ENCODE assay signal across 20 cellular contexts in the genomic region with DNA sequence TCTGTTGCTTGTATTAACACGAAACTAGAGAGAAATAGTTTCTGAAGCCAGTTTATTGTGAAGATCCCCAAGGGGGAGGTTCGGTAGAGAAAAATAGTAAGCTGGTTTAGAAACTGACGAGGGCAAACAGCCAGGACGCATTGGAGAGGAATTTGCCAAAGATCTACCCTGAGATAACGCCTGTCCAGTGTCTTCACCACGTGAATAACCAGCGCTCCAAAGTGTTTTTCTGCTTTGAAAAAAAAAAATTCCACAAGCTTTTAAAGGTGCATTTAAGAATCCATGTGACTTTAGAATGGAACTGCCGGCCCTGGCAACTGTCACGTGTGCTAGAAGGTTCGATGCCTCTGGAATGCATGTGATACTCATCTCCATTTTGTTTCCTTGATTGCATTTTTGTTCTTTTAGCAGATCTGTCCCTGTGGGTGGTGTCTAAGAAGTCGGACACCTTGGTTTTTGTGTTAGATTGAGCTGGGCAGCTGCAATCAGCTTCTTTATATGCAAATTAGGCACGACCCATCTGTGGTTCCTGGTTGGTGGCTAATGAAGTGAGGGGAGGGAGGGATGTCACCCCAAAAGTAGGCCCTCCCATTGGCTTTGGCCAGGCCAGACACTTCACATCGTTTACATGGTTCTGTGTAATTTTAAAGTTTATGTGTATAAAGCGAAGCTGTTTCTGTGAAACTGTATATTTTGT. TPM values are rescaled to one million over a fixed set of nuclear protein-coding genes. Genes with fewer than 3 reads are reported as not detected.
DNase-seq lines count a peak whose midpoint lies in the region; ATAC-seq, FAIRE-seq and TF ChIP-seq lines count a peak whose summit lies in the region.
"Had no signal": no experiment of that assay in that cellular context is flagged by ENCODE, and none has a peak within 500 bp of the region (broad histone marks: within the 10 kb centered on the region; RNA-seq: fewer than 3 reads in every experiment).

No MANE protein-coding gene starts in this region.

- in situ Hi-C loops in Panc1 (cut with HindIII; ENCODE audit: low pct_unique_long_range_greater_than_20kb, low sequenced_read_pairs): no loop called here

- H4K12ac ChIP-seq in trophoblast cell (ENCODE audit: low read depth, low read length): no peak overlapping the region

- peak overlapping the region; percentile 42 for H3K14ac ChIP-seq in trophoblast cell (ENCODE audit: low read length)

- H3K27me3 Mint-ChIP-seq in activated CD8-positive, alpha-beta T cell treated with anti-CD3 and anti-CD28 coated beads for 36 hours: no peaks in the 10 kb centered on the region
- H3K27me3 Mint-ChIP-seq: dendritic cell treated with granulocyte-macrophage colony-stimulating factor and Interleukin-4, amounts not matched to agents 40 ng/mL and 50 ng/mL, for 4 days had no signal

- POLR2A ChIA-PET in Panc1 (lab: Charles Lee): no interaction called here
- POLR2A ChIA-PET in activated CD8-positive, alpha-beta T cell treated with anti-CD3 and anti-CD28 coated beads for 36 hours (lab: Charles Lee): interaction anchor here (0.5 to 1.5 kb wide), 5 partner anchors 10 to 69 kb away, joined by 3 to 4 read pairs (median 3); a partner anchor contains a TSS

- no peak overlapping the region for H2AFZ ChIP-seq in trophoblast cell (ENCODE audit: insufficient read depth, low read length, poor library complexity)

- H3K27ac ChIP-seq in Panc1 (ENCODE audit: low read length): peak overlapping the region; percentile 79
- peak overlapping the region; percentile 84 to 92 (median 91) for H3K27ac ChIP-seq in esophagus muscularis mucosa (replicated peaks in 1 of 4)
- H3K27ac ChIP-seq in trophoblast cell (ENCODE audit: low read depth, low read length): peak overlapping the region; percentile 94
- H3K27ac ChIP-seq: BLaER1 had no signal

- no peak for FAIRE-seq in GM12891 (lab: Jason Lieb, UNC)
- FAIRE-seq: islet of Langerhans had no signal

- no TSS peak for BruUV-seq in Panc1 (replicated peaks; lab: Mats Ljungman, UMichigan)

- no peaks in the 10 kb centered on the region for H3K9me3 ChIP-seq in Panc1 (ENCODE audit: control insufficient read depth, insufficient read depth, low read depth, low read length)
- H3K9me3 ChIP-seq in esophagus muscularis mucosa: no peaks in the 10 kb centered on the region
- peaks cover 4% of the 10 kb centered on the region for H3K9me3 ChIP-seq in trophoblast cell (ENCODE audit: insufficient read depth, low read depth, low read length)
- H3K9me3 ChIP-seq: BLaER1, heart left ventricle, transverse colon had no signal

- TF ChIP-seq POLR2A in GM12891 (IDR thresholded peaks at IDR 0.05; ENCODE audit: low read depth, low read length) (no peak), esophagus muscularis mucosa (IDR thresholded peaks at IDR 0.05; ENCODE audit: low read depth) (no peak)

- H3K36me3 ChIP-seq in Panc1 (ENCODE audit: control insufficient read depth, insufficient read depth, low read length) (peaks cover 6% of the 10 kb centered on the region; the same call in 1 of the 2 replicates), esophagus muscularis mucosa (peaks cover 35 to 72% (median 54%) of the 10 kb centered on the region in 4 donors), trophoblast cell (ENCODE audit: control insufficient read depth in 1 of 2, insufficient read depth in 2 of 2, low read length in 2 of 2) (peaks cover 55 to 57% of the 10 kb centered on the region in 2 experiments)

- H3K18ac ChIP-seq in trophoblast cell (ENCODE audit: low read length): no peak overlapping the region

- no peak overlapping the region for H3K4me3 Mint-ChIP-seq in activated CD8-positive, alpha-beta T cell treated with anti-CD3 and anti-CD28 coated beads for 36 hours
- H3K4me3 Mint-ChIP-seq: dendritic cell treated with granulocyte-macrophage colony-stimulating factor and Interleukin-4, amounts not matched to agents 40 ng/mL and 50 ng/mL, for 4 days had no signal

- H3K27ac Mint-ChIP-seq in activated CD8-positive, alpha-beta T cell treated with anti-CD3 and anti-CD28 coated beads for 36 hours: no peak overlapping the region
- H3K27ac Mint-ChIP-seq: dendritic cell treated with granulocyte-macrophage colony-stimulating factor and Interleukin-4, amounts not matched to agents 40 ng/mL and 50 ng/mL, for 4 days had no signal

- H3K79me1 ChIP-seq in trophoblast cell (ENCODE audit: low read length): peaks cover 20% of the 10 kb centered on the region

- CTCF ChIA-PET in Panc1 (lab: Charles Lee): interaction anchor here (1.2 kb wide), 1 partner anchor 9 kb away, joined by 3 read pairs; no protein-coding TSS in a partner anchor
- CTCF ChIA-PET in activated CD8-positive, alpha-beta T cell treated with anti-CD3 and anti-CD28 coated beads for 36 hours (lab: Charles Lee): interaction anchor here (1.6 to 2.0 kb wide), 2 partner anchors 19 to 68 kb away, joined by 4 to 7 read pairs; a partner anchor contains a TSS

- H3K4ac ChIP-seq in trophoblast cell (ENCODE audit: low read depth, low read length): no peak overlapping the region

- ATAC-seq in Panc1 (no peak), HG02884 (IDR thresholded peaks at IDR 0.05; ENCODE audit: unreplicated experiment) (no peak), GM19035 (IDR thresholded peaks at IDR 0.05; ENCODE audit: unreplicated experiment) (no peak)
- no peak for ATAC-seq in activated CD8-positive, alpha-beta T cell treated with anti-CD3 and anti-CD28 coated beads for 36 hours
- ATAC-seq: heart left ventricle had no signal

- no peaks in the 10 kb centered on the region for H3K9me3 Mint-ChIP-seq in activated CD8-positive, alpha-beta T cell treated with anti-CD3 and anti-CD28 coated beads for 36 hours
- H3K9me3 Mint-ChIP-seq: dendritic cell treated with granulocyte-macrophage colony-stimulating factor and Interleukin-4, amounts not matched to agents 40 ng/mL and 50 ng/mL, for 4 days had no signal

- H3K9ac ChIP-seq in trophoblast cell (ENCODE audit: low read length): no peak overlapping the region
- H3K9ac ChIP-seq: BLaER1 had no signal

- H3K79me2 ChIP-seq in trophoblast cell (ENCODE audit: control insufficient read depth, insufficient read depth, low read length, poor library complexity): peaks cover 13% of the 10 kb centered on the region

- no peak overlapping the region for H3K23ac ChIP-seq in trophoblast cell (ENCODE audit: low read length)

- DNase-seq in GM12891 (ENCODE audit: insufficient read length, low spot score) (no peak), Panc1 (ENCODE audit: low read depth, low spot score) (no peak), esophagus muscularis mucosa (ENCODE audit: extremely low spot score) (no peak), trophoblast cell (peak; percentile 80 to 95)
- DNase-seq in stimulated activated naive CD4-positive, alpha-beta T cell treated with Interleukin-2 at 50 U/mL for 16 hours (lab: John Stamatoyannopoulos, UW): no peak
- DNase-seq in activated CD8-positive, alpha-beta T cell treated with anti-CD3 and anti-CD28 coated beads for 36 hours: no peak
- DNase-seq: activated effector memory CD4-positive, alpha-beta T cell treated with anti-CD3 and anti-CD28 coated beads, Interleukin-2, amount 50 U/mL, for 16 hours; aorta; heart left ventricle; mesendoderm; NCI-H2029; NCI-H69; occipital lobe; transverse colon; WERI-Rb-1 had no signal

- peaks cover 26% of the 10 kb centered on the region for H3K4me1 Mint-ChIP-seq in activated CD8-positive, alpha-beta T cell treated with anti-CD3 and anti-CD28 coated beads for 36 hours (ENCODE audit: low read depth)

- WGBS in esophagus muscularis mucosa: 69% methylated on average over 14 of the region's 14 CpGs
- no CpG with 5 or more reads among the region's 14 CpGs for WGBS in trophoblast cell (ENCODE audit: extremely low coverage, insufficient coverage, insufficient read length)

- H2BK120ac ChIP-seq in trophoblast cell (ENCODE audit: insufficient read depth, low read length, poor library complexity): peak overlapping the region; percentile 46

- peak overlapping the region; percentile 59 for H2BK12ac ChIP-seq in trophoblast cell (ENCODE audit: low read length)

- TF ChIP-seq CTCF in Panc1 (IDR thresholded peaks at IDR 0.05) (no peak), esophagus muscularis mucosa (IDR thresholded peaks at IDR 0.05) (no peak)
- TF ChIP-seq CTCF in activated CD8-positive, alpha-beta T cell treated with anti-CD3 and anti-CD28 coated beads for 36 hours (IDR thresholded peaks at IDR 0.05): no peak

- H4K91ac ChIP-seq in trophoblast cell (ENCODE audit: low read depth, low read length): peak overlapping the region; percentile 74

- no peak for TF ChIP-seq EP300 in esophagus muscularis mucosa (IDR thresholded peaks at IDR 0.05)

- peaks cover 32% of the 10 kb centered on the region for H3K4me1 ChIP-seq in Panc1 (ENCODE audit: control insufficient read depth, insufficient read depth, low read length)
- peaks cover 17 to 60% (median 46%) of the 10 kb centered on the region in 4 donors for H3K4me1 ChIP-seq in esophagus muscularis mucosa
- H3K4me1 ChIP-seq in trophoblast cell (ENCODE audit: control insufficient read depth in 1 of 2, insufficient read depth in 2 of 2, low read length in 2 of 2): peaks cover 23 to 29% of the 10 kb centered on the region in 2 experiments

- H3K27me3 ChIP-seq in Panc1 (ENCODE audit: control insufficient read depth, insufficient read depth, low read length) (no peaks in the 10 kb centered on the region), esophagus muscularis mucosa (no peaks in the 10 kb centered on the region), trophoblast cell (ENCODE audit: insufficient read depth, low read length) (no peaks in the 10 kb centered on the region)
- H3K27me3 ChIP-seq: BLaER1, heart left ventricle, transverse colon had no signal

- H3K4me2 ChIP-seq in trophoblast cell (ENCODE audit: low read length): no peak overlapping the region
- H3K4me2 ChIP-seq: BLaER1 had no signal

- H2BK5ac ChIP-seq in trophoblast cell (ENCODE audit: low read depth, low read length, poor library complexity): peak overlapping the region; percentile 77

- H3K4me3 ChIP-seq in Panc1 (ENCODE audit: low read depth in 2 of 2, low read length in 2 of 2): no peak overlapping the region; a peak in 1 of 4 replicates
- no peak overlapping the region for H3K4me3 ChIP-seq in esophagus muscularis mucosa
- no peak overlapping the region for H3K4me3 ChIP-seq in trophoblast cell (ENCODE audit: low read depth, low read length)
- H3K4me3 ChIP-seq: BLaER1, heart left ventricle, transverse colon had no signal

- intact Hi-C loops in Panc1 (cut with micrococcal nuclease; ENCODE audit: unreplicated experiment) (no loop called here), esophagus muscularis mucosa (cut with DNase I) (no loop called here)
- intact Hi-C loops in activated CD8-positive, alpha-beta T cell treated with anti-CD3 and anti-CD28 coated beads for 36 hours (cut with micrococcal nuclease): no loop called here

- no peak overlapping the region for H2AK5ac ChIP-seq in trophoblast cell (ENCODE audit: low read length)

- peak overlapping the region; percentile 13 for H4K8ac ChIP-seq in trophoblast cell (ENCODE audit: low read depth, low read length)

- H3K36me3 Mint-ChIP-seq in activated CD8-positive, alpha-beta T cell treated with anti-CD3 and anti-CD28 coated beads for 36 hours (ENCODE audit: low read depth): peaks cover 35% of the 10 kb centered on the region

RNA-seq across cellular contexts. Expression of a gene that starts 1.3 kb away (rescaled TPM):
- 13.1 TPM for polyA plus RNA-seq in GM12891 (2012; ENCODE audit: low read depth, missing spikeins)
- total RNA-seq in Panc1 (2021; ENCODE audit: unreplicated experiment) (24.9 TPM), esophagus muscularis mucosa (10 to 100 TPM; 13.8 to 34.6 (median 25.0) TPM)
- polyA plus RNA-seq in Panc1 (2012; ENCODE audit: insufficient read length): 35.1 TPM
- polyA plus RNA-seq in trophoblast cell (2013): 17.9 and 19.6 TPM in 2 replicates
- 10 to 100 TPM; 19.0 to 24.5 TPM for total RNA-seq in activated CD8-positive, alpha-beta T cell treated with anti-CD3 and anti-CD28 coated beads for 36 hours

RNA-seq across cellular contexts. Expression of a gene that starts 9.9 kb away (rescaled TPM):
- polyA plus RNA-seq in GM12891 (2012; ENCODE audit: low read depth, missing spikeins): 11.0 TPM
- total RNA-seq in Panc1 (2021; ENCODE audit: unreplicated experiment): 41.8 TPM
- 24.0 TPM for polyA plus RNA-seq in Panc1 (2012; ENCODE audit: insufficient read length)
- total RNA-seq in esophagus muscularis mucosa: 10 to 100 TPM; 16.6 to 32.1 (median 27.9) TPM
- polyA plus RNA-seq in trophoblast cell (2013): 29.3 and 29.7 TPM in 2 replicates
- total RNA-seq in activated CD8-positive, alpha-beta T cell treated with anti-CD3 and anti-CD28 coated beads for 36 hours: 10 to 100 TPM; 12.5 to 14.8 TPM

RNA-seq across cellular contexts. Expression of a gene that starts 20.7 kb away (rescaled TPM):
- polyA plus RNA-seq in GM12891 (2012; ENCODE audit: low read depth, missing spikeins): 6.0 TPM
- total RNA-seq in Panc1 (2021; ENCODE audit: unreplicated experiment): 35.9 TPM
- 43.9 TPM for polyA plus RNA-seq in Panc1 (2012; ENCODE audit: insufficient read length)
- total RNA-seq in esophagus muscularis mucosa: 100 to 1,000 TPM in 3 of 4 donors, 10 to 100 TPM in 1; 98.4 to 184 (median 130) TPM
- polyA plus RNA-seq in trophoblast cell (2013): 19.6 and 22.5 TPM in 2 replicates
- 10 to 100 TPM; 17.9 to 18.1 TPM for total RNA-seq in activated CD8-positive, alpha-beta T cell treated with anti-CD3 and anti-CD28 coated beads for 36 hours

RNA-seq across cellular contexts. Expression of a gene that starts 43.6 kb away (rescaled TPM):
- polyA plus RNA-seq in GM12891 (2012; ENCODE audit: low read depth, missing spikeins): 14.1 TPM
- total RNA-seq in Panc1 (2021; ENCODE audit: unreplicated experiment): 40.7 TPM
- 41.3 TPM for polyA plus RNA-seq in Panc1 (2012; ENCODE audit: insufficient read length)
- 10 to 100 TPM; 15.0 to 24.9 (median 16.4) TPM for total RNA-seq in esophagus muscularis mucosa
- 11.5 and 14.1 TPM in 2 replicates for polyA plus RNA-seq in trophoblast cell (2013)
- total RNA-seq in activated CD8-positive, alpha-beta T cell treated with anti-CD3 and anti-CD28 coated beads for 36 hours: 10 to 100 TPM; 22.4 to 32.1 TPM

Comparison
In these comparisons a context has a peak if more than half of its experiments do, and no peak if none do; other contexts are left out.
1. DNase-seq: peak in trophoblast cell (2 of 2); none in GM12891 (single experiment), Panc1 (single experiment), esophagus muscularis mucosa (single experiment), stimulated activated naive CD4-positive, alpha-beta T cell treated with Interleukin-2 at 50 U/mL for 16 hours (single experiment) and activated CD8-positive, alpha-beta T cell treated with anti-CD3 and anti-CD28 coated beads for 36 hours (single experiment).
2. Peak in every context shown above with its lines, with median percentiles within 50 percentile points of each other: H3K27ac ChIP-seq.